In the genomic region with DNA sequence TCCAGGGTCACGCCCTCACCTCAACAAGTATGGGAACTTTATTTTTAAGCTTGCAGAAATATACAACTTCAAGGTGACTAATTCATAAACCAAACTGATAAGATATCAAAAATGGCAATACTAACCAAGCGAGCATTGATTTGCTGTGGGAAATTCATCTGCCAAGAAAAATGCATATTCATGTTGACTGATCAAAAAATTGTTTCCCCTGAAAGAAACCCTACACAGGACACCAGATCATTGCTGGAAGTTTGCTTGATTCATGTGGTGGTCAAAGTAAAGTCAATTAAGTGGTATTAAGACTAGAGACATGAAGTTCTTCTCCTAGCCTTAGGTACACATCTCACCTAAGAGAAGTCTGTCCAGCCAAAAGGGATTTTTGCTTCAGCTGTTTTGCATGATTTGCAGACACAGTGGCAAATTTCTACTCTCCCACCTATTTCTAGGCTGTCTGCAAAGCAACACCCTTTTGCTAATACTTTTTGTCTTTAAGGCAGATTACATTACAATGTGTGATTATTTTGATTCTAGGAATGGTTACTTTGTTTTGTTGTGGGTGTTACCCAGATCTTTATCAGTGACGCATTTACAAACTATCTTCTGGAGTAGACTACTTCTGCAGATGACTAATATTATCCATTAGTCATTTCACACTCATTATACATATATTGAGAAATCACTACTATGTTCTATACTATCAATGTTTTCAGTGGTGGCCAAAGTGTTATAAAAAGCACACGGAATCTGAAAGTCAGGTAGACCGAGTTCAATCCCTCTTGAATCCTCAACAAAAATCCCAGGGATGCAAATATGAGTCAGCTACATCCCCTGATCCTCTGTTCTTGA, we compare ENCODE assay signal across 1 cellular context.
TF ChIP-seq lines count a peak whose summit lies in the region.

No MANE protein-coding gene starts in this region.

TF ChIP-seq in K562, 482 proteins besides CTCF, POLR2A, EP300 and RAD21 (continued from another document and continues in another):
- TF ChIP-seq, protein P1, sequence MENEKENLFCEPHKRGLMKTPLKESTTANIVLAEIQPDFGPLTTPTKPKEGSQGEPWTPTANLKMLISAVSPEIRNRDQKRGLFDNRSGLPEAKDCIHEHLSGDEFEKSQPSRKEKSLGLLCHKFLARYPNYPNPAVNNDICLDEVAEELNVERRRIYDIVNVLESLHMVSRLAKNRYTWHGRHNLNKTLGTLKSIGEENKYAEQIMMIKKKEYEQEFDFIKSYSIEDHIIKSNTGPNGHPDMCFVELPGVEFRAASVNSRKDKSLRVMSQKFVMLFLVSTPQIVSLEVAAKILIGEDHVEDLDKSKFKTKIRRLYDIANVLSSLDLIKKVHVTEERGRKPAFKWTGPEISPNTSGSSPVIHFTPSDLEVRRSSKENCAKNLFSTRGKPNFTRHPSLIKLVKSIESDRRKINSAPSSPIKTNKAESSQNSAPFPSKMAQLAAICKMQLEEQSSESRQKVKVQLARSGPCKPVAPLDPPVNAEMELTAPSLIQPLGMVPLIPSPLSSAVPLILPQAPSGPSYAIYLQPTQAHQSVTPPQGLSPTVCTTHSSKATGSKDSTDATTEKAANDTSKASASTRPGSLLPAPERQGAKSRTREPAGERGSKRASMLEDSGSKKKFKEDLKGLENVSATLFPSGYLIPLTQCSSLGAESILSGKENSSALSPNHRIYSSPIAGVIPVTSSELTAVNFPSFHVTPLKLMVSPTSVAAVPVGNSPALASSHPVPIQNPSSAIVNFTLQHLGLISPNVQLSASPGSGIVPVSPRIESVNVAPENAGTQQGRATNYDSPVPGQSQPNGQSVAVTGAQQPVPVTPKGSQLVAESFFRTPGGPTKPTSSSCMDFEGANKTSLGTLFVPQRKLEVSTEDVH (IDR thresholded peaks at IDR 0.05; ENCODE audit: low read depth, partially characterized antibody), result no peak
- TF ChIP-seq YY1 (IDR thresholded peaks at IDR 0.05; ENCODE audit: borderline replicate concordance in 1 of 3, control insufficient read depth in 1 of 3, extremely low read depth in 1 of 3, insufficient read depth in 3 of 3, insufficient read length in 1 of 3, insufficient replicate concordance in 2 of 3, low read depth in 1 of 3, low read length in 2 of 3), result no peak
- TF ChIP-seq NFE2 (IDR thresholded peaks at IDR 0.05; ENCODE audit: low read depth), result 0 out of 2 replicates have a peak, but pooled peaks have one; percentile 8
- TF ChIP-seq FOXA1 (IDR thresholded peaks at IDR 0.05; ENCODE audit: borderline replicate concordance), result no peak
- no peak for TF ChIP-seq ZFP36 (IDR thresholded peaks at IDR 0.05; ENCODE audit: low read depth, low read length, partially characterized antibody)
- no peak for TF ChIP-seq NUFIP1 (IDR thresholded peaks at IDR 0.05; ENCODE audit: partially characterized antibody)
- no peak for TF ChIP-seq HDAC6 (IDR thresholded peaks at IDR 0.05; ENCODE audit: low read depth, low read length)
- TF ChIP-seq, protein P2, sequence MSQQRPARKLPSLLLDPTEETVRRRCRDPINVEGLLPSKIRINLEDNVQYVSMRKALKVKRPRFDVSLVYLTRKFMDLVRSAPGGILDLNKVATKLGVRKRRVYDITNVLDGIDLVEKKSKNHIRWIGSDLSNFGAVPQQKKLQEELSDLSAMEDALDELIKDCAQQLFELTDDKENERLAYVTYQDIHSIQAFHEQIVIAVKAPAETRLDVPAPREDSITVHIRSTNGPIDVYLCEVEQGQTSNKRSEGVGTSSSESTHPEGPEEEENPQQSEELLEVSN (IDR thresholded peaks at IDR 0.05; ENCODE audit: borderline replicate concordance in 1 of 2, extremely low read depth in 1 of 2, insufficient read depth in 1 of 2, insufficient read length in 1 of 2, low read depth in 1 of 2, low read length in 1 of 2, poor library complexity in 1 of 2, severe bottlenecking in 1 of 2), result no peak
- TF ChIP-seq ZNF79 (CRISPR knock-in tag; IDR thresholded peaks at IDR 0.05; ENCODE audit: low read depth), result no peak
- TF ChIP-seq, protein P3, sequence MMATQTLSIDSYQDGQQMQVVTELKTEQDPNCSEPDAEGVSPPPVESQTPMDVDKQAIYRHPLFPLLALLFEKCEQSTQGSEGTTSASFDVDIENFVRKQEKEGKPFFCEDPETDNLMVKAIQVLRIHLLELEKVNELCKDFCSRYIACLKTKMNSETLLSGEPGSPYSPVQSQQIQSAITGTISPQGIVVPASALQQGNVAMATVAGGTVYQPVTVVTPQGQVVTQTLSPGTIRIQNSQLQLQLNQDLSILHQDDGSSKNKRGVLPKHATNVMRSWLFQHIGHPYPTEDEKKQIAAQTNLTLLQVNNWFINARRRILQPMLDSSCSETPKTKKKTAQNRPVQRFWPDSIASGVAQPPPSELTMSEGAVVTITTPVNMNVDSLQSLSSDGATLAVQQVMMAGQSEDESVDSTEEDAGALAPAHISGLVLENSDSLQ (IDR thresholded peaks at IDR 0.05), result no peak
- TF ChIP-seq PTTG1 (tag; IDR thresholded peaks at IDR 0.05; ENCODE audit: low read depth), result no peak
- no peak for TF ChIP-seq MCM5 (IDR thresholded peaks at IDR 0.05; ENCODE audit: low read depth)
- no peak for TF ChIP-seq ZNF384 (IDR thresholded peaks at IDR 0.05; ENCODE audit: low read depth, low read length)
- TF ChIP-seq SFPQ (IDR thresholded peaks at IDR 0.05; ENCODE audit: low read depth, low read length), result no peak
- TF ChIP-seq ZNF324 (CRISPR knock-in tag; IDR thresholded peaks at IDR 0.05), result no peak
- TF ChIP-seq MTA3 (IDR thresholded peaks at IDR 0.05; ENCODE audit: borderline replicate concordance), result no peak
- TF ChIP-seq CGGBP1 (CRISPR knock-in tag; IDR thresholded peaks at IDR 0.05), result no peak
- TF ChIP-seq ZNF282 (CRISPR knock-in tag; IDR thresholded peaks at IDR 0.05), result no peak
- TF ChIP-seq ARID3B (CRISPR knock-in tag; IDR thresholded peaks at IDR 0.05; ENCODE audit: borderline replicate concordance), result no peak
- no peak for TF ChIP-seq ZNF143 (CRISPR knock-in tag; IDR thresholded peaks at IDR 0.05)
- TF ChIP-seq ZNF507 (tag; conservative IDR thresholded peaks at IDR 0.05), result no peak
- no peak for TF ChIP-seq ATF1 (CRISPR knock-in tag; IDR thresholded peaks at IDR 0.05)
- TF ChIP-seq ATF1 (tag; IDR thresholded peaks at IDR 0.05), result peak; percentile 65
- TF ChIP-seq HBP1 (CRISPR knock-in tag; IDR thresholded peaks at IDR 0.05), result no peak
- no peak for TF ChIP-seq NCOA2 (IDR thresholded peaks at IDR 0.05; ENCODE audit: partially characterized antibody in 2 of 2)
- TF ChIP-seq, protein P4, sequence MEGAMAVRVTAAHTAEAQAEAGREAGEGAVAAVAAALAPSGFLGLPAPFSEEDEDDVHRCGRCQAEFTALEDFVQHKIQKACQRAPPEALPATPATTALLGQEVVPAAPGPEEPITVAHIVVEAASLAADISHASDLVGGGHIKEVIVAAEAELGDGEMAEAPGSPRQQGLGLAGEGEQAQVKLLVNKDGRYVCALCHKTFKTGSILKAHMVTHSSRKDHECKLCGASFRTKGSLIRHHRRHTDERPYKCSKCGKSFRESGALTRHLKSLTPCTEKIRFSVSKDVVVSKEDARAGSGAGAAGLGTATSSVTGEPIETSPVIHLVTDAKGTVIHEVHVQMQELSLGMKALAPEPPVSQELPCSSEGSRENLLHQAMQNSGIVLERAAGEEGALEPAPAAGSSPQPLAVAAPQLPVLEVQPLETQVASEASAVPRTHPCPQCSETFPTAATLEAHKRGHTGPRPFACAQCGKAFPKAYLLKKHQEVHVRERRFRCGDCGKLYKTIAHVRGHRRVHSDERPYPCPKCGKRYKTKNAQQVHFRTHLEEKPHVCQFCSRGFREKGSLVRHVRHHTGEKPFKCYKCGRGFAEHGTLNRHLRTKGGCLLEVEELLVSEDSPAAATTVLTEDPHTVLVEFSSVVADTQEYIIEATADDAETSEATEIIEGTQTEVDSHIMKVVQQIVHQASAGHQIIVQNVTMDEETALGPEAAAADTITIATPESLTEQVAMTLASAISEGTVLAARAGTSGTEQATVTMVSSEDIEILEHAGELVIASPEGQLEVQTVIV (CRISPR knock-in tag; IDR thresholded peaks at IDR 0.05; ENCODE audit: borderline replicate concordance), result no peak
- TF ChIP-seq MCM2 (IDR thresholded peaks at IDR 0.05; ENCODE audit: low read depth), result no peak
- TF ChIP-seq CC2D1A (IDR thresholded peaks at IDR 0.05), result no peak
- TF ChIP-seq ZSCAN29 (IDR thresholded peaks at IDR 0.05), result no peak
- 0 out of 4 replicates have a peak, but pooled peaks of 1 of the 2 experiments have one; percentile 22 for TF ChIP-seq HDAC1 (IDR thresholded peaks at IDR 0.05)
- TF ChIP-seq, protein P5, sequence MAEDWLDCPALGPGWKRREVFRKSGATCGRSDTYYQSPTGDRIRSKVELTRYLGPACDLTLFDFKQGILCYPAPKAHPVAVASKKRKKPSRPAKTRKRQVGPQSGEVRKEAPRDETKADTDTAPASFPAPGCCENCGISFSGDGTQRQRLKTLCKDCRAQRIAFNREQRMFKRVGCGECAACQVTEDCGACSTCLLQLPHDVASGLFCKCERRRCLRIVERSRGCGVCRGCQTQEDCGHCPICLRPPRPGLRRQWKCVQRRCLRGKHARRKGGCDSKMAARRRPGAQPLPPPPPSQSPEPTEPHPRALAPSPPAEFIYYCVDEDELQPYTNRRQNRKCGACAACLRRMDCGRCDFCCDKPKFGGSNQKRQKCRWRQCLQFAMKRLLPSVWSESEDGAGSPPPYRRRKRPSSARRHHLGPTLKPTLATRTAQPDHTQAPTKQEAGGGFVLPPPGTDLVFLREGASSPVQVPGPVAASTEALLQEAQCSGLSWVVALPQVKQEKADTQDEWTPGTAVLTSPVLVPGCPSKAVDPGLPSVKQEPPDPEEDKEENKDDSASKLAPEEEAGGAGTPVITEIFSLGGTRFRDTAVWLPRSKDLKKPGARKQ (CRISPR knock-in tag; IDR thresholded peaks at IDR 0.05), result no peak
- no peak for TF ChIP-seq ZBTB7A (IDR thresholded peaks at IDR 0.05; ENCODE audit: borderline replicate concordance, control insufficient read depth, low read depth, low read length)
- no peak for TF ChIP-seq RAD51 (IDR thresholded peaks at IDR 0.05; ENCODE audit: borderline replicate concordance, low read depth)
- no peak for TF ChIP-seq RFX5 (IDR thresholded peaks at IDR 0.05; ENCODE audit: low read depth, low read length)
- TF ChIP-seq, protein P6, sequence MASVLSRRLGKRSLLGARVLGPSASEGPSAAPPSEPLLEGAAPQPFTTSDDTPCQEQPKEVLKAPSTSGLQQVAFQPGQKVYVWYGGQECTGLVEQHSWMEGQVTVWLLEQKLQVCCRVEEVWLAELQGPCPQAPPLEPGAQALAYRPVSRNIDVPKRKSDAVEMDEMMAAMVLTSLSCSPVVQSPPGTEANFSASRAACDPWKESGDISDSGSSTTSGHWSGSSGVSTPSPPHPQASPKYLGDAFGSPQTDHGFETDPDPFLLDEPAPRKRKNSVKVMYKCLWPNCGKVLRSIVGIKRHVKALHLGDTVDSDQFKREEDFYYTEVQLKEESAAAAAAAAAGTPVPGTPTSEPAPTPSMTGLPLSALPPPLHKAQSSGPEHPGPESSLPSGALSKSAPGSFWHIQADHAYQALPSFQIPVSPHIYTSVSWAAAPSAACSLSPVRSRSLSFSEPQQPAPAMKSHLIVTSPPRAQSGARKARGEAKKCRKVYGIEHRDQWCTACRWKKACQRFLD (CRISPR knock-in tag; IDR thresholded peaks at IDR 0.05), result no peak
- TF ChIP-seq CHD2 (IDR thresholded peaks at IDR 0.05; ENCODE audit: low read depth, low read length), result no peak
- TF ChIP-seq STAT5A (IDR thresholded peaks at IDR 0.05; ENCODE audit: borderline replicate concordance, low read length), result no peak
- no peak for TF ChIP-seq ETS2 (tag; IDR thresholded peaks at IDR 0.05; ENCODE audit: borderline replicate concordance, poor library complexity, severe bottlenecking)
- no peak for TF ChIP-seq CEBPG (CRISPR knock-in tag; IDR thresholded peaks at IDR 0.05)
- TF ChIP-seq CEBPG (tag; conservative IDR thresholded peaks at IDR 0.05 in 1 of 2, IDR thresholded peaks at IDR 0.05 in 1 of 2), result peak in 1 of 2 experiments; percentile 52; a peak in 2 of 4 replicates
- no peak for TF ChIP-seq NR3C1 (CRISPR knock-in tag; IDR thresholded peaks at IDR 0.05)
- no peak for TF ChIP-seq RBM22 (IDR thresholded peaks at IDR 0.05; ENCODE audit: low read depth, low read length, poor library complexity, severe bottlenecking)
